8 cellular contexts compared by ENCODE assay signal in the genomic region with DNA sequence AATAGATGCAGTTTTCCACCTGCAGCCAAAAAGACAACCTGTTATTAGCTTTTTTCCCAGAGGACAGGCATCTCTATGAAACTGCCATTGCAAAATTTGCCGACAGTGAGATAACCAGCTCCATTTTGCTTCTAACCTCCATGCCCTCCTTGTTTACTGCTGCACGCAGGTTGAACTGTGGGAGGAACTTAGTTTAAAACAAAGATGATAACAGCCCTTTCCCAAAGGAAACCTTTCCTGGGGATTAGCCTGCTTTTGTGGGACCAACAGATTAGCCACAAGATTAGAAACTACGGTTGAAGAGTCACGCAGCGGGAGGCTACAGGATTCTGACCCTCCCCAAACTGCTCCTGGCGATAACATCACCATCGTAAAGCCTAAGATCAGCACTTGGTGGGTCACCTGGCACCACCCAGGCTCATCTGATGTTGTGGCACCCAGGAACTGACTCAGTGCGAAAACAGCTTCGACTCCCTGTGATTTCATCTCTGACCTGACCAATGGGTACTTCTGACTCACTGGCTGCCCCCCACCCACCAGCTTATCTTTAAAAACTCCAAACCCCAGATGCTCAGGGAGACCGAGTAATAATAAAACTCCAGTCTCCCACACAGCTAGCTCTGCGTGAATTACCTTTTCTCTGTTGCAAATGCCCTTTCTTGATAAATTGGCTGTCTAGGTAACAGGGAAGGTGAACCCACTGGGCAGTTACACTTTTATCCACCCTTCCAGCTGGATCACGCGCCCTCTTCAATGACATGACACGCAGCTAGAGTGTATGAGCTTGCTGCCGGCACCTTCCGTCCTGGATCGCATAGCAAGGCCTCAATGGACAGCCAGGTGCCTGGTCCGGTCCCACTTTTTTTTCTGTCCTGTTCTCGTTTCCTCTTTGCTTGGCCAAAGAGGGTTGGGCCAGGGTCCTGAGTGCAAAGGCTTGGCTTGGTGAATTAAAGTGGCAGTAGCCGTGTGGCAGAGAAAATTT. TPM values are rescaled to one million over a fixed set of nuclear protein-coding genes. Genes with fewer than 3 reads are reported as not detected.
A peak's percentile ranks its signal among the peaks of the same experiment; 100 is the strongest.
DNase-seq lines count a peak whose midpoint lies in the region; ATAC-seq, FAIRE-seq and TF ChIP-seq lines count a peak whose summit lies in the region.

No MANE protein-coding gene starts in this region.

- H3K9me3 ChIP-seq in adrenal gland (replicated peaks in 1 of 3) = no peaks in the 10 kb centered on the region

- H3K4me1 ChIP-seq in adrenal gland (replicated peaks in 1 of 2) = peaks cover 16 to 38% of the 10 kb centered on the region in 2 donors

- H3K27me3 ChIP-seq in adrenal gland = no peaks in the 10 kb centered on the region

- peaks cover 0 to 40% of the 10 kb centered on the region in 2 donors for H3K36me3 ChIP-seq in adrenal gland (replicated peaks in 1 of 2)

- intact Hi-C loops in adrenal gland (cut with DNase I) = loop anchor here (10.0 kb wide), 2 partner anchors 91 to 171 kb away; a partner anchor contains a TSS

- H3K27ac ChIP-seq in adrenal gland = peak overlapping the region in 4 of 5 donors; percentile 26 to 95 (median 52)

- peak overlapping the region in 1 of 4 donors; percentile 98 for H3K4me3 ChIP-seq in adrenal gland

- peak; percentile 89 for TF ChIP-seq POLR2A in GM12891 (IDR thresholded peaks at IDR 0.05; ENCODE audit: low read depth, low read length)
- no peak for TF ChIP-seq POLR2A in adrenal gland (IDR thresholded peaks at IDR 0.05)

- TF ChIP-seq CTCF in adrenal gland (IDR thresholded peaks at IDR 0.05) = no peak

- no peak for DNase-seq in GM12891 (ENCODE audit: insufficient read length, low spot score)
- peak; percentile 98 for DNase-seq in RCC 7860 (ENCODE audit: low spot score)
- DNase-seq in adrenal gland = peak in 4 of 7 donors; percentile 7 to 56 (median 24)
- DNase-seq in left lobe of liver (ENCODE audit: low spot score) = peak; percentile 43
- DNase-seq in stimulated activated CD8-positive, alpha-beta memory T cell treated with anti-CD3 and anti-CD28 coated beads, Interleukin-7, amount 100 ng/mL, for 24 hours (ENCODE audit: low read depth) = peak; percentile 52
- no peak for DNase-seq in NCI-H446 treated with DMSO at 0.1 percent for 48 hours (lab: John Stamatoyannopoulos, UW)

- WGBS in adrenal gland, 4 donors = 81 to 87% (median 85%) methylated on average over 17 to 20 of the region's 20 CpGs

- ATAC-seq in left lobe of liver (no peak), GM18870 (IDR thresholded peaks at IDR 0.05; ENCODE audit: unreplicated experiment) (no peak), GM19455 (IDR thresholded peaks at IDR 0.05; ENCODE audit: unreplicated experiment) (no peak)

- FAIRE-seq in GM12891 (lab: Jason Lieb, UNC) (peak; percentile 59), RCC 7860 (lab: Jason Lieb, UNC) (peak; percentile 92)

TF ChIP-seq in GM12891, 5 proteins besides CTCF, POLR2A, EP300 and RAD21:
- TF ChIP-seq PAX5 (IDR thresholded peaks at IDR 0.05; ENCODE audit: insufficient read depth, low read length, severe bottlenecking) (no peak), POLR2AphosphoS5 (IDR thresholded peaks at IDR 0.05; ENCODE audit: low read depth, low read length) (peak; percentile 73), POU2F2 (IDR thresholded peaks at IDR 0.05; ENCODE audit: low read depth, low read length) (peak; percentile 70), SPI1 (IDR thresholded peaks at IDR 0.05; ENCODE audit: low read depth, low read length) (no peak), TAF1 (IDR thresholded peaks at IDR 0.05; ENCODE audit: low read depth, low read length) (peak; percentile 43; the same call in 1 of the 2 replicates)

RNA-seq across cellular contexts. Expression of a gene that starts 27.2 kb away (rescaled TPM):
- polyA plus RNA-seq in GM12891 (2012; ENCODE audit: low read depth, missing spikeins) = 41.1 TPM
- total RNA-seq in adrenal gland (10 to 100 TPM; 16.4 to 56.5 (median 23.3) TPM), left lobe of liver (18.7 TPM)
- 10 to 100 TPM; 20.9 to 41.6 (median 25.5) TPM for polyA plus RNA-seq in adrenal gland

RNA-seq across cellular contexts. Expression of a gene that starts 27.3 kb away (rescaled TPM):
- polyA plus RNA-seq in GM12891 (2012; ENCODE audit: low read depth, missing spikeins) = 1.5 TPM
- total RNA-seq in adrenal gland (1 to 10 TPM; 4.7 to 9.5 (median 7.4) TPM), left lobe of liver (3.2 TPM)
- 10 to 100 TPM in 2 of 3 donors, 1 to 10 TPM in 1; 8.1 to 20.1 (median 10.2) TPM for polyA plus RNA-seq in adrenal gland

Comparison
In these comparisons a context has a peak if more than half of its experiments do, and no peak if none do; other contexts are left out.
1. DNase-seq: peak in RCC 7860 (single experiment), adrenal gland (4 of 7), left lobe of liver (single experiment) and stimulated activated CD8-positive, alpha-beta memory T cell treated with anti-CD3 and anti-CD28 coated beads, Interleukin-7, amount 100 ng/mL, for 24 hours (single experiment); none in GM12891 (single experiment) and NCI-H446 treated with DMSO at 0.1 percent for 48 hours (single experiment).